9 cellular contexts compared by ENCODE assay signal in genomic region chr16:87436225-87437172, GRCh38. TPM values are rescaled to one million over a fixed set of nuclear protein-coding genes. Genes with fewer than 3 reads are reported as not detected.
DNase-seq lines count a peak whose midpoint lies in the region; ATAC-seq and TF ChIP-seq lines count a peak whose summit lies in the region.
"Had no signal": no experiment of that assay in that cellular context is flagged by ENCODE, and none has a peak within 500 bp of the region (broad histone marks: within the 10 kb centered on the region; RNA-seq: fewer than 3 reads in every experiment).

No MANE protein-coding gene starts in this region.

- H3K36me3 ChIP-seq in ascending aorta: peaks cover 7 to 14% of the 10 kb centered on the region in 2 donors
- peaks cover 0 to 11% (median 5%) of the 10 kb centered on the region in 4 donors for H3K36me3 ChIP-seq in right lobe of liver

- peaks cover 6 to 12% of the 10 kb centered on the region in 2 donors for H3K4me1 ChIP-seq in ascending aorta
- peaks cover 0 to 14% (median 0%) of the 10 kb centered on the region in 4 donors for H3K4me1 ChIP-seq in right lobe of liver

- 59% methylated on average over 14 of the region's 29 CpGs for WGBS in right lobe of liver (ENCODE audit: insufficient coverage, low coverage, low lambda C conversion rate, missing lambda C conversion rate)

- no peak for TF ChIP-seq CTCF in ascending aorta (IDR thresholded peaks at IDR 0.05)
- no peak for TF ChIP-seq CTCF in right lobe of liver (IDR thresholded peaks at IDR 0.05)

- peak; percentile 84 for DNase-seq in Jurkat, Clone E6-1 (ENCODE audit: low read depth, low spot score)
- DNase-seq in ascending aorta (ENCODE audit: low spot score in 2 of 2): no peak
- DNase-seq in right lobe of liver: no peak
- DNase-seq in stimulated activated naive CD8-positive, alpha-beta T cell treated with anti-CD3 and anti-CD28 coated beads, Interleukin-15, amount 100 ng/mL, for 72 hours: peak; percentile 20 to 69
- DNase-seq in NCI-H345 treated with DMSO at 0.1 percent for 48 hours (lab: John Stamatoyannopoulos, UW; ENCODE audit: unreplicated experiment): no peak
- no peak for DNase-seq in COLO668 (lab: John Stamatoyannopoulos, UW; ENCODE audit: unreplicated experiment)

- H3K9me3 ChIP-seq in ascending aorta: no peaks in the 10 kb centered on the region
- no peaks in the 10 kb centered on the region for H3K9me3 ChIP-seq in right lobe of liver

- peaks cover 33% of the 10 kb centered on the region for H3K4me1 Mint-ChIP-seq in stimulated activated naive CD8-positive, alpha-beta T cell treated with anti-CD3 and anti-CD28 coated beads, Interleukin-15, amount 100 ng/mL, for 72 hours

- intact Hi-C loops in ascending aorta (cut with DNase I): no loop called here
- intact Hi-C loops in right lobe of liver (cut with DNase I): no loop called here

- peak; percentile 5 to 28 (median 12) for ATAC-seq in right lobe of liver
- ATAC-seq in stimulated activated naive CD8-positive, alpha-beta T cell treated with anti-CD3 and anti-CD28 coated beads, Interleukin-15, amount 100 ng/mL, for 72 hours: peak; percentile 95
- no peak for ATAC-seq in GM19467 (IDR thresholded peaks at IDR 0.05; ENCODE audit: unreplicated experiment)
- no peak for ATAC-seq in HG02981 (IDR thresholded peaks at IDR 0.05; ENCODE audit: unreplicated experiment)

- peak overlapping the region; percentile 61 for H3K27ac ChIP-seq in ascending aorta
- no peak overlapping the region for H3K27ac ChIP-seq in right lobe of liver

- no peaks in the 10 kb centered on the region for H3K9me3 Mint-ChIP-seq in stimulated activated naive CD8-positive, alpha-beta T cell treated with anti-CD3 and anti-CD28 coated beads, Interleukin-15, amount 100 ng/mL, for 72 hours
- H3K9me3 Mint-ChIP-seq: IgD-negative memory B cell had no signal

- H3K4me3 ChIP-seq in Jurkat, Clone E6-1 (ENCODE audit: low read length): no peak overlapping the region
- H3K4me3 ChIP-seq in ascending aorta (peak overlapping the region in 1 of 2 donors; percentile 25), right lobe of liver (no peak overlapping the region)

- no peaks in the 10 kb centered on the region for H3K27me3 ChIP-seq in ascending aorta
- no peaks in the 10 kb centered on the region for H3K27me3 ChIP-seq in right lobe of liver

- no peak for TF ChIP-seq POLR2A in right lobe of liver (IDR thresholded peaks at IDR 0.05)

- peak overlapping the region in 1 of 2 donors; percentile 75 for H3K27ac Mint-ChIP-seq in stimulated activated naive CD8-positive, alpha-beta T cell treated with anti-CD3 and anti-CD28 coated beads, Interleukin-15, amount 100 ng/mL, for 72 hours
- H3K27ac Mint-ChIP-seq: IgD-negative memory B cell had no signal

- no peaks in the 10 kb centered on the region for H3K27me3 Mint-ChIP-seq in stimulated activated naive CD8-positive, alpha-beta T cell treated with anti-CD3 and anti-CD28 coated beads, Interleukin-15, amount 100 ng/mL, for 72 hours

- H3K4me3 Mint-ChIP-seq in stimulated activated naive CD8-positive, alpha-beta T cell treated with anti-CD3 and anti-CD28 coated beads, Interleukin-15, amount 100 ng/mL, for 72 hours: peak overlapping the region; percentile 52 to 62
- H3K4me3 Mint-ChIP-seq: IgD-negative memory B cell had no signal

RNA-seq across cellular contexts. Expression of gene MAP1LC3B, which starts 44.4 kb away (rescaled TPM):
- 47.0 TPM for polyA plus RNA-seq in Jurkat, Clone E6-1 (2012; ENCODE audit: insufficient read depth, insufficient read length)
- total RNA-seq in ascending aorta: 37.0 TPM
- 10 to 100 TPM; 16.5 to 48.8 (median 25.6) TPM for total RNA-seq in right lobe of liver

RNA-seq across cellular contexts. Expression of gene FBXO31, which starts 52.9 kb away (rescaled TPM):
- 21.9 TPM for polyA plus RNA-seq in Jurkat, Clone E6-1 (2012; ENCODE audit: insufficient read depth, insufficient read length)
- total RNA-seq in ascending aorta (224 TPM), right lobe of liver (10 to 100 TPM; 20.6 to 56.9 (median 31.1) TPM)

RNA-seq across cellular contexts. Expression of gene ZCCHC14, which starts 56.3 kb away (rescaled TPM):
- polyA plus RNA-seq in Jurkat, Clone E6-1 (2012; ENCODE audit: insufficient read depth, insufficient read length): 3.8 TPM
- total RNA-seq in ascending aorta (131 TPM), right lobe of liver (10 to 100 TPM; 12.6 to 26.5 (median 17.7) TPM)

Comparison
In these comparisons a context has a peak if more than half of its experiments do, and no peak if none do; other contexts are left out.
1. DNase-seq: peak in Jurkat, Clone E6-1 (single experiment) and stimulated activated naive CD8-positive, alpha-beta T cell treated with anti-CD3 and anti-CD28 coated beads, Interleukin-15, amount 100 ng/mL, for 72 hours (2 of 2); none in ascending aorta (0 of 2), right lobe of liver (0 of 3), NCI-H345 treated with DMSO at 0.1 percent for 48 hours (single experiment) and COLO668 (single experiment).
2. H3K27ac ChIP-seq: peak in ascending aorta (2 of 2); none in right lobe of liver (0 of 3).
3. ATAC-seq: peak in right lobe of liver (4 of 4) and stimulated activated naive CD8-positive, alpha-beta T cell treated with anti-CD3 and anti-CD28 coated beads, Interleukin-15, amount 100 ng/mL, for 72 hours (single experiment); none in GM19467 (single experiment) and HG02981 (single experiment).